8 cellular contexts compared by ENCODE assay signal in genomic region chr5:112551437-112552018, GRCh38.
A peak's percentile ranks its signal among the peaks of the same experiment; 100 is the strongest.
DNase-seq lines count a peak whose midpoint lies in the region; ATAC-seq and TF ChIP-seq lines count a peak whose summit lies in the region.

No MANE protein-coding gene starts in this region.

- no peak overlapping the region for H3K27ac Mint-ChIP-seq in activated CD4-positive, alpha-beta T cell treated with anti-CD3 and anti-CD28 coated beads, Interleukin-2, amount 10 ng/mL, durations not matched to agents 7 days and 5 days

- TF ChIP-seq POLR2A in HCT116 (IDR thresholded peaks at IDR 0.05; ENCODE audit: borderline replicate concordance, extremely low read depth, insufficient read depth, insufficient read length), result no peak

- H3K27ac ChIP-seq in HCT116 (ENCODE audit: low read depth, low read length), result no peak overlapping the region
- H3K27ac ChIP-seq in parathyroid adenoma, result no peak overlapping the region

- H3K79me2 ChIP-seq in HCT116 (ENCODE audit: insufficient read depth, low read length) (no peaks in the 10 kb centered on the region), parathyroid adenoma (no peaks in the 10 kb centered on the region)

- H3K4me3 Mint-ChIP-seq in activated CD4-positive, alpha-beta T cell treated with anti-CD3 and anti-CD28 coated beads, Interleukin-2, amount 10 ng/mL, durations not matched to agents 7 days and 5 days, result no peak overlapping the region

- TF ChIP-seq CTCF in HCT116 (IDR thresholded peaks at IDR 0.05 in 2 of 3, conservative IDR thresholded peaks at IDR 0.05 in 1 of 3; ENCODE audit: borderline replicate concordance in 1 of 3, insufficient read depth in 1 of 3, low read depth in 2 of 3, low read length in 2 of 3) (peak; percentile 65 to 80 (median 79); a peak in 5 of 6 replicates), foreskin fibroblast (IDR thresholded peaks at IDR 0.05; ENCODE audit: low read depth, low read length) (peak; percentile 62), parathyroid adenoma (IDR thresholded peaks at IDR 0.05) (peak; percentile 83)

- H3K9me3 Mint-ChIP-seq in activated CD4-positive, alpha-beta T cell treated with anti-CD3 and anti-CD28 coated beads, Interleukin-2, amount 10 ng/mL, durations not matched to agents 7 days and 5 days, result no peaks in the 10 kb centered on the region

- TF ChIP-seq RAD21 in HCT116 (IDR thresholded peaks at IDR 0.05; ENCODE audit: low read depth), result peak; percentile 92

- CTCF ChIA-PET in HCT116 (lab: Charles Lee), result interaction anchor here (1.1 to 1.5 kb wide), 3 partner anchors 206 to 297 kb away, joined by 3 to 26 read pairs (median 5); no protein-coding TSS in a partner anchor
- CTCF ChIA-PET in activated CD4-positive, alpha-beta T cell treated with anti-CD3 and anti-CD28 coated beads, Interleukin-2, amount 10 ng/mL, durations not matched to agents 7 days and 5 days (lab: Charles Lee), result interaction anchor here (0.7 to 1.5 kb wide), 6 partner anchors 9 to 785 kb away, joined by 3 to 4 read pairs (median 4); no protein-coding TSS in a partner anchor

- no TSS peak for BruUV-seq in HCT116 (replicated peaks; lab: Mats Ljungman, UMichigan)

- peaks cover 8% of the 10 kb centered on the region; the same call in 1 of the 2 replicates for H3K27me3 ChIP-seq in HCT116 (ENCODE audit: insufficient read depth, low read length)
- no peaks in the 10 kb centered on the region for H3K27me3 ChIP-seq in parathyroid adenoma (ENCODE audit: control insufficient read depth, insufficient read depth, low read length)

- no peak overlapping the region for H3K4me2 ChIP-seq in HCT116 (ENCODE audit: low read length)
- no peak overlapping the region for H3K4me2 ChIP-seq in parathyroid adenoma (ENCODE audit: low read length)

- peaks cover 18% of the 10 kb centered on the region for H3K27me3 Mint-ChIP-seq in activated CD4-positive, alpha-beta T cell treated with anti-CD3 and anti-CD28 coated beads, Interleukin-2, amount 10 ng/mL, durations not matched to agents 7 days and 5 days

- DNase-seq in NOMO-1 treated with DMSO at 0.1 percent for 48 hours (lab: John Stamatoyannopoulos, UW; ENCODE audit: unreplicated experiment) (peak; percentile 54), NOMO-1 treated with dmso at 0.1 percent for 144 hours (lab: John Stamatoyannopoulos, UW; ENCODE audit: unreplicated experiment) (no peak), HCT116 (ENCODE audit: low read depth, low spot score) (peak; percentile 59), NCI-H2227 (lab: John Stamatoyannopoulos, UW; ENCODE audit: unreplicated experiment) (peak; percentile 65), foreskin fibroblast (peak; percentile 39 to 79)
- DNase-seq in activated CD4-positive, alpha-beta T cell treated with anti-CD3 and anti-CD28 coated beads, Interleukin-2, amount 10 ng/mL, durations not matched to agents 7 days and 5 days, result peak; percentile 60

- RAD21 ChIA-PET in HCT116 (lab: Charles Lee; ENCODE audit: low non-redundant PET in 1 of 2, low total read pairs in 2 of 2, uncharacterized antibody in 2 of 2, unreplicated experiment in 2 of 2), result interaction anchor here (0.7 to 1.3 kb wide), 2 partner anchors 206 to 297 kb away, joined by 3 to 6 read pairs; no protein-coding TSS in a partner anchor

- H3K9me3 ChIP-seq in HCT116 (ENCODE audit: control insufficient read depth in 1 of 2, insufficient read depth in 1 of 2, low read depth in 1 of 2, low read length in 2 of 2) (no peaks in the 10 kb centered on the region), parathyroid adenoma (ENCODE audit: control insufficient read depth, low read length) (no peaks in the 10 kb centered on the region)

- H3K9me2 ChIP-seq in HCT116 (ENCODE audit: insufficient read depth), result no peaks in the 10 kb centered on the region

- ATAC-seq in HCT116, result peak; percentile 80
- ATAC-seq in HG03196 (IDR thresholded peaks at IDR 0.05; ENCODE audit: unreplicated experiment), result no peak

- H3K4me1 Mint-ChIP-seq in activated CD4-positive, alpha-beta T cell treated with anti-CD3 and anti-CD28 coated beads, Interleukin-2, amount 10 ng/mL, durations not matched to agents 7 days and 5 days, result no peaks in the 10 kb centered on the region

- H3K9ac ChIP-seq in HCT116 (ENCODE audit: low read length), result no peak overlapping the region
- H3K9ac ChIP-seq in parathyroid adenoma, result no peak overlapping the region

- POLR2A ChIA-PET in HCT116 (lab: Charles Lee), result no interaction called here
- POLR2A ChIA-PET in activated CD4-positive, alpha-beta T cell treated with anti-CD3 and anti-CD28 coated beads, Interleukin-2, amount 10 ng/mL, durations not matched to agents 7 days and 5 days (lab: Charles Lee), result no interaction called here

- H4K20me1 ChIP-seq in HCT116 (ENCODE audit: insufficient read depth), result no peaks in the 10 kb centered on the region

- intact Hi-C loops in HCT116 (cut with micrococcal nuclease), result loop anchor here (1.0 to 5.0 kb wide), 3 partner anchors 206 to 413 kb away; no protein-coding TSS in a partner anchor

- H2AFZ ChIP-seq in HCT116 (ENCODE audit: low read depth, low read length, poor library complexity, severe bottlenecking) (no peak overlapping the region), parathyroid adenoma (peak overlapping the region; percentile 30)

- H3K36me3 Mint-ChIP-seq in activated CD4-positive, alpha-beta T cell treated with anti-CD3 and anti-CD28 coated beads, Interleukin-2, amount 10 ng/mL, durations not matched to agents 7 days and 5 days (ENCODE audit: low read depth), result no peaks in the 10 kb centered on the region

- no peak overlapping the region for H3K4me3 ChIP-seq in HCT116 (replicated peaks in 1 of 2; ENCODE audit: low read depth in 1 of 2, low read length in 2 of 2)
- H3K4me3 ChIP-seq in foreskin fibroblast (ENCODE audit: low read depth in 1 of 2, low read length in 2 of 2), result no peak overlapping the region
- H3K4me3 ChIP-seq in parathyroid adenoma (ENCODE audit: low read depth, low read length), result no peak overlapping the region

- H3K4me1 ChIP-seq in HCT116 (ENCODE audit: control insufficient read depth in 1 of 2, insufficient read depth in 2 of 2, low read length in 2 of 2) (no peaks in the 10 kb centered on the region), parathyroid adenoma (peaks cover 4% of the 10 kb centered on the region)

- H3K36me3 ChIP-seq in HCT116 (ENCODE audit: control insufficient read depth in 1 of 2, insufficient read depth in 2 of 2, low read length in 2 of 2) (no peaks in the 10 kb centered on the region), parathyroid adenoma (ENCODE audit: control insufficient read depth, insufficient read depth, low read length) (no peaks in the 10 kb centered on the region)

TF ChIP-seq in HCT116, 20 proteins besides CTCF, POLR2A, EP300 and RAD21:
- TF ChIP-seq FOSL1 (IDR thresholded peaks at IDR 0.05; ENCODE audit: low read depth), result no peak
- TF ChIP-seq ZBTB33 (IDR thresholded peaks at IDR 0.05; ENCODE audit: extremely low read depth, insufficient replicate concordance, low read length), result no peak
- no peak for TF ChIP-seq CBX3 (IDR thresholded peaks at IDR 0.05; ENCODE audit: low read depth)
- TF ChIP-seq SP1 (IDR thresholded peaks at IDR 0.05; ENCODE audit: low read depth), result no peak
- no peak for TF ChIP-seq POLR2AphosphoS5 (IDR thresholded peaks at IDR 0.05; ENCODE audit: low read depth, low read length)
- TF ChIP-seq ELF1 (IDR thresholded peaks at IDR 0.05; ENCODE audit: borderline replicate concordance, low read depth), result no peak
- TF ChIP-seq ATF3 (IDR thresholded peaks at IDR 0.05), result no peak
- TF ChIP-seq TCF7L2 (IDR thresholded peaks at IDR 0.05; ENCODE audit: borderline replicate concordance, extremely low read depth, insufficient read depth, insufficient read length), result no peak
- TF ChIP-seq EGR1 (IDR thresholded peaks at IDR 0.05; ENCODE audit: low read depth), result no peak
- no peak for TF ChIP-seq JUND (IDR thresholded peaks at IDR 0.05)
- no peak for TF ChIP-seq ZNF274 (IDR thresholded peaks at IDR 0.05; ENCODE audit: low read depth, low read length)
- TF ChIP-seq CEBPB (IDR thresholded peaks at IDR 0.05; ENCODE audit: low read depth), result no peak
- no peak for TF ChIP-seq EZH2phosphoT487 (IDR thresholded peaks at IDR 0.05; ENCODE audit: borderline replicate concordance)
- no peak for TF ChIP-seq YY1 (IDR thresholded peaks at IDR 0.05; ENCODE audit: extremely low read depth, insufficient replicate concordance, low read depth, low read length)
- no peak for TF ChIP-seq ZFX (IDR thresholded peaks at IDR 0.05)
- TF ChIP-seq EZH2 (IDR thresholded peaks at IDR 0.05), result no peak
- TF ChIP-seq SIN3A (IDR thresholded peaks at IDR 0.05; ENCODE audit: low read depth), result no peak
